Comparison of ENCODE assay signal across 1 cellular context in the genomic region with DNA sequence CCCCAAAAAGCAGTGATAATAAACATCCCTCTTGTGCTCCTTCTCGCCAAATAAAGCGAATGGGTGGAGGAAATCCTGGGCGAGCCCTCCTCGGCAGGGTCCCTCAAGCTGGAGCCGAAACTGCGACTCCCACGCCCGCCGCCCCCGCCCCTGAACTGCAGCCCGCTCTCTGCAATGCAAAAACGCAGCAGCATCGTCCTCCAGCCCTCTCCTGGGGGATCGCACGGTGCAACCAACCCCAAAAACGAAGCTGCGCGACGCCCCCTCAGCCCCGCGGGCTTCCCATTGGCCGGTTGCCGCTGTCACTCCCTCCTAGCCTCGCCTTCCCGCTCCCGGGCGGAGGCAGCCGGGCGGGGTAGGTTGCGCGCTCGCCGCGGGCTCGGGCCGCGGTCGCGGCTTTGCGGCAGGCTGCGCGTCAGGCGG.
TF ChIP-seq lines count a peak whose summit lies in the region.

A gene with protein sequence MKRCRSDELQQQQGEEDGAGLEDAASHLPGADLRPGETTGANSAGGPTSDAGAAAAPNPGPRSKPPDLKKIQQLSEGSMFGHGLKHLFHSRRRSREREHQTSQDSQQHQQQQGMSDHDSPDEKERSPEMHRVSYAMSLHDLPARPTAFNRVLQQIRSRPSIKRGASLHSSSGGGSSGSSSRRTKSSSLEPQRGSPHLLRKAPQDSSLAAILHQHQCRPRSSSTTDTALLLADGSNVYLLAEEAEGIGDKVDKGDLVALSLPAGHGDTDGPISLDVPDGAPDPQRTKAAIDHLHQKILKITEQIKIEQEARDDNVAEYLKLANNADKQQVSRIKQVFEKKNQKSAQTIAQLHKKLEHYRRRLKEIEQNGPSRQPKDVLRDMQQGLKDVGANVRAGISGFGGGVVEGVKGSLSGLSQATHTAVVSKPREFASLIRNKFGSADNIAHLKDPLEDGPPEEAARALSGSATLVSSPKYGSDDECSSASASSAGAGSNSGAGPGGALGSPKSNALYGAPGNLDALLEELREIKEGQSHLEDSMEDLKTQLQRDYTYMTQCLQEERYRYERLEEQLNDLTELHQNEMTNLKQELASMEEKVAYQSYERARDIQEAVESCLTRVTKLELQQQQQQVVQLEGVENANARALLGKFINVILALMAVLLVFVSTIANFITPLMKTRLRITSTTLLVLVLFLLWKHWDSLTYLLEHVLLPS (plus strand): TSS at position 363 of the 423 bp plus-strand sequence. CDS start 619 bp downstream, outside the sequence.

TF ChIP-seq in K562, 482 proteins besides CTCF, POLR2A, EP300 and RAD21 (continued from another document):
- TF ChIP-seq, protein P1, sequence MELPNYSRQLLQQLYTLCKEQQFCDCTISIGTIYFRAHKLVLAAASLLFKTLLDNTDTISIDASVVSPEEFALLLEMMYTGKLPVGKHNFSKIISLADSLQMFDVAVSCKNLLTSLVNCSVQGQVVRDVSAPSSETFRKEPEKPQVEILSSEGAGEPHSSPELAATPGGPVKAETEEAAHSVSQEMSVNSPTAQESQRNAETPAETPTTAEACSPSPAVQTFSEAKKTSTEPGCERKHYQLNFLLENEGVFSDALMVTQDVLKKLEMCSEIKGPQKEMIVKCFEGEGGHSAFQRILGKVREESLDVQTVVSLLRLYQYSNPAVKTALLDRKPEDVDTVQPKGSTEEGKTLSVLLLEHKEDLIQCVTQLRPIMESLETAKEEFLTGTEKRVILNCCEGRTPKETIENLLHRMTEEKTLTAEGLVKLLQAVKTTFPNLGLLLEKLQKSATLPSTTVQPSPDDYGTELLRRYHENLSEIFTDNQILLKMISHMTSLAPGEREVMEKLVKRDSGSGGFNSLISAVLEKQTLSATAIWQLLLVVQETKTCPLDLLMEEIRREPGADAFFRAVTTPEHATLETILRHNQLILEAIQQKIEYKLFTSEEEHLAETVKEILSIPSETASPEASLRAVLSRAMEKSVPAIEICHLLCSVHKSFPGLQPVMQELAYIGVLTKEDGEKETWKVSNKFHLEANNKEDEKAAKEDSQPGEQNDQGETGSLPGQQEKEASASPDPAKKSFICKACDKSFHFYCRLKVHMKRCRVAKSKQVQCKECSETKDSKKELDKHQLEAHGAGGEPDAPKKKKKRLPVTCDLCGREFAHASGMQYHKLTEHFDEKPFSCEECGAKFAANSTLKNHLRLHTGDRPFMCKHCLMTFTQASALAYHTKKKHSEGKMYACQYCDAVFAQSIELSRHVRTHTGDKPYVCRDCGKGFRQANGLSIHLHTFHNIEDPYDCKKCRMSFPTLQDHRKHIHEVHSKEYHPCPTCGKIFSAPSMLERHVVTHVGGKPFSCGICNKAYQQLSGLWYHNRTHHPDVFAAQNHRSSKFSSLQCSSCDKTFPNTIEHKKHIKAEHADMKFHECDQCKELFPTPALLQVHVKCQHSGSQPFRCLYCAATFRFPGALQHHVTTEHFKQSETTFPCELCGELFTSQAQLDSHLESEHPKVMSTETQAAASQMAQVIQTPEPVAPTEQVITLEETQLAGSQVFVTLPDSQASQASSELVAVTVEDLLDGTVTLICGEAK (IDR thresholded peaks at IDR 0.05): no peak
- TF ChIP-seq, protein P1 (CRISPR knock-in tag; IDR thresholded peaks at IDR 0.05): no peak
- TF ChIP-seq ZFP30 (CRISPR knock-in tag; IDR thresholded peaks at IDR 0.05; ENCODE audit: borderline replicate concordance): no peak
- no peak for TF ChIP-seq KAT7 (CRISPR knock-in tag; IDR thresholded peaks at IDR 0.05; ENCODE audit: borderline replicate concordance)
- TF ChIP-seq FOXA1 (IDR thresholded peaks at IDR 0.05; ENCODE audit: borderline replicate concordance): no peak
- TF ChIP-seq NFXL1 (CRISPR knock-in tag; IDR thresholded peaks at IDR 0.05): no peak
